Comparison of ENCODE assay signal across 15 cellular contexts in the genomic region with DNA sequence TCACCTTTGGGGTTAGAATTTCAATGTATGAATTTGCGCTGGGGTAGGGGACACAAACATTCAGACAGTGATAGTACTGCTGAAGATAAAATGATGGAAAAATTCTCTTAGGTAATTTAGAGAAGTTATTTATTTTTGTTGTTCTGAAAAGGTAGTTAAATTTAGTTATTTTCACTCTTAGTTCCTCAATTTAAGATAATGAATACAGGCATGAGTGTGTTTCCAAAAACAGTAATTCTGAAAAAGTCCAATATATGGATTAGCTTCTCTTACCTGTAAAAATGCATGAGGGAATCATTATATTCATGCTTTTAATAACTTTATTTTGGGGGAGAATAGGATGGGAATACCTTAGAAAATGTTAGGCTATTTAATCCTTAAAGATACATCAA.
DNase-seq lines count a peak whose midpoint lies in the region; ATAC-seq and TF ChIP-seq lines count a peak whose summit lies in the region.
"Had no signal": no experiment of that assay in that cellular context is flagged by ENCODE, and none has a peak within 500 bp of the region (broad histone marks: within the 10 kb centered on the region; RNA-seq: fewer than 3 reads in every experiment).

No MANE protein-coding gene starts in this region.

- no peak overlapping the region for H3K56ac ChIP-seq in mesendoderm (ENCODE audit: low read length)

- H2AK5ac ChIP-seq in mesendoderm (ENCODE audit: low read length): no peak overlapping the region

- H3K36me3 ChIP-seq in brain microvascular endothelial cell (replicated peaks) (peaks cover 8% of the 10 kb centered on the region), mesendoderm (ENCODE audit: control insufficient read depth, insufficient read depth, low read length) (no peaks in the 10 kb centered on the region), upper lobe of left lung (no peaks in the 10 kb centered on the region)
- H3K36me3 ChIP-seq: cardiac muscle cell, suprapubic skin had no signal

- peaks cover 66% of the 10 kb centered on the region for H3K4me1 Mint-ChIP-seq in stimulated activated effector memory CD8-positive, alpha-beta T cell treated with anti-CD3 and anti-CD28 coated beads, Interleukin-12 subunit alpha, Interleukin-12 subunit beta, amount 100 ng/mL, for 72 hours

- H3K23ac ChIP-seq in mesendoderm (ENCODE audit: low read length): no peak overlapping the region

- no peak overlapping the region for H3K27ac Mint-ChIP-seq in stimulated activated effector memory CD8-positive, alpha-beta T cell treated with anti-CD3 and anti-CD28 coated beads, Interleukin-12 subunit alpha, Interleukin-12 subunit beta, amount 100 ng/mL, for 72 hours
- H3K27ac Mint-ChIP-seq: activated CD4-positive, alpha-beta memory T cell treated with anti-CD3 and anti-CD28 coated beads for 36 hours; CD8-positive, alpha-beta T cell had no signal

- H3K27me3 ChIP-seq in brain microvascular endothelial cell (replicated peaks): no peaks in the 10 kb centered on the region
- H3K27me3 ChIP-seq in mesendoderm (ENCODE audit: insufficient read depth, low read length, poor library complexity): no peaks in the 10 kb centered on the region
- no peaks in the 10 kb centered on the region for H3K27me3 ChIP-seq in upper lobe of left lung
- H3K27me3 ChIP-seq: cardiac muscle cell, suprapubic skin had no signal

- H3K4me3 ChIP-seq in brain microvascular endothelial cell (ENCODE audit: low read depth, low read length) (no peak overlapping the region), mesendoderm (ENCODE audit: low read length) (no peak overlapping the region), upper lobe of left lung (no peak overlapping the region)
- H3K4me3 ChIP-seq: cardiac muscle cell, suprapubic skin had no signal

- no peak overlapping the region for H4K5ac ChIP-seq in mesendoderm (ENCODE audit: low read length)

- peaks cover 10% of the 10 kb centered on the region for H3K36me3 Mint-ChIP-seq in stimulated activated effector memory CD8-positive, alpha-beta T cell treated with anti-CD3 and anti-CD28 coated beads, Interleukin-12 subunit alpha, Interleukin-12 subunit beta, amount 100 ng/mL, for 72 hours
- H3K36me3 Mint-ChIP-seq: activated CD4-positive, alpha-beta memory T cell treated with anti-CD3 and anti-CD28 coated beads for 36 hours; CD8-positive, alpha-beta T cell had no signal

- H3K4me1 ChIP-seq in mesendoderm (ENCODE audit: control insufficient read depth, low read depth, low read length) (peaks cover 19% of the 10 kb centered on the region), upper lobe of left lung (peaks cover 45 to 61% (median 57%) of the 10 kb centered on the region in 4 donors)

- no peak overlapping the region for H3K4me3 Mint-ChIP-seq in stimulated activated effector memory CD8-positive, alpha-beta T cell treated with anti-CD3 and anti-CD28 coated beads, Interleukin-12 subunit alpha, Interleukin-12 subunit beta, amount 100 ng/mL, for 72 hours
- H3K4me3 Mint-ChIP-seq: activated CD4-positive, alpha-beta memory T cell treated with anti-CD3 and anti-CD28 coated beads for 36 hours; CD8-positive, alpha-beta T cell had no signal

- H3K79me2 ChIP-seq in mesendoderm (ENCODE audit: control insufficient read depth, insufficient read depth, low read length): peaks cover 27% of the 10 kb centered on the region

- no peak overlapping the region for H2BK120ac ChIP-seq in mesendoderm (ENCODE audit: low read depth, low read length)

- H4K8ac ChIP-seq in mesendoderm (ENCODE audit: low read depth, low read length): no peak overlapping the region

- H3K4ac ChIP-seq in mesendoderm (ENCODE audit: low read depth, low read length): no peak overlapping the region

- TF ChIP-seq CTCF in brain microvascular endothelial cell (IDR thresholded peaks at IDR 0.05; ENCODE audit: low read depth, low read length, missing control alignments) (no peak), upper lobe of left lung (IDR thresholded peaks at IDR 0.05) (no peak)

- H3K9ac ChIP-seq in mesendoderm (ENCODE audit: low read length): no peak overlapping the region

- H3K27ac ChIP-seq in brain microvascular endothelial cell: peak overlapping the region; percentile 81
- H3K27ac ChIP-seq in mesendoderm (ENCODE audit: low read depth, low read length): peak overlapping the region; percentile 38
- peak overlapping the region in 3 of 4 donors; percentile 58 to 82 (median 70) for H3K27ac ChIP-seq in upper lobe of left lung
- H3K27ac ChIP-seq: suprapubic skin had no signal

- DNase-seq in brain microvascular endothelial cell: no peak
- DNase-seq in mesendoderm: no peak
- DNase-seq in upper lobe of left lung: no peak
- DNase-seq in NK-92 (lab: John Stamatoyannopoulos, UW; ENCODE audit: unreplicated experiment): no peak
- no peak for DNase-seq in stimulated activated effector memory CD8-positive, alpha-beta T cell treated with anti-CD3 and anti-CD28 coated beads, Interleukin-12 subunit alpha, Interleukin-12 subunit beta, amount 100 ng/mL, for 72 hours (ENCODE audit: low spot score in 2 of 2)
- DNase-seq: activated CD4-positive, alpha-beta memory T cell treated with anti-CD3 and anti-CD28 coated beads for 36 hours; activated gamma-delta T cell; CD8-positive, alpha-beta T cell; GF-D8; midbrain had no signal

- no peak for TF ChIP-seq POLR2A in upper lobe of left lung (IDR thresholded peaks at IDR 0.05)

- in situ Hi-C loops in brain microvascular endothelial cell (cut with HindIII; ENCODE audit: low pct_ligation_motif_present, low sequenced_read_pairs): no loop called here

- no peaks in the 10 kb centered on the region for H3K9me3 Mint-ChIP-seq in stimulated activated effector memory CD8-positive, alpha-beta T cell treated with anti-CD3 and anti-CD28 coated beads, Interleukin-12 subunit alpha, Interleukin-12 subunit beta, amount 100 ng/mL, for 72 hours
- H3K9me3 Mint-ChIP-seq: activated CD4-positive, alpha-beta memory T cell treated with anti-CD3 and anti-CD28 coated beads for 36 hours; CD8-positive, alpha-beta T cell had no signal

- peaks cover 6% of the 10 kb centered on the region for H3K79me1 ChIP-seq in mesendoderm (ENCODE audit: low read length)

- no peak for TF ChIP-seq EP300 in upper lobe of left lung (IDR thresholded peaks at IDR 0.05)

- no peaks in the 10 kb centered on the region for H3K9me3 ChIP-seq in upper lobe of left lung
- H3K9me3 ChIP-seq: suprapubic skin had no signal

- H3K4me2 ChIP-seq in mesendoderm (ENCODE audit: low read length): no peak overlapping the region

- peak overlapping the region; percentile 32 for H2BK5ac ChIP-seq in mesendoderm (ENCODE audit: low read length)

- no CpG with 5 or more reads among the region's 1 CpG for WGBS in mesendoderm (ENCODE audit: extremely low coverage, insufficient coverage, low lambda C conversion rate)
- 100% methylated on average over 1 of the region's 1 CpG for WGBS in upper lobe of left lung, 2 donors

- no peak overlapping the region for H2BK15ac ChIP-seq in mesendoderm (replicated peaks; ENCODE audit: low read depth)

- peak; percentile 10 for ATAC-seq in HG02870 (IDR thresholded peaks at IDR 0.05; ENCODE audit: unreplicated experiment)
- ATAC-seq in upper lobe of left lung (ENCODE audit: low FRiP score in 2 of 2): no peak
- no peak for ATAC-seq in GM18907 (IDR thresholded peaks at IDR 0.05; ENCODE audit: unreplicated experiment)
- no peak for ATAC-seq in HG03175 (IDR thresholded peaks at IDR 0.05; ENCODE audit: unreplicated experiment)
- no peak for ATAC-seq in stimulated activated effector memory CD8-positive, alpha-beta T cell treated with anti-CD3 and anti-CD28 coated beads, Interleukin-12 subunit alpha, Interleukin-12 subunit beta, amount 100 ng/mL, for 72 hours
- ATAC-seq: CD8-positive, alpha-beta T cell had no signal

- H3K18ac ChIP-seq in mesendoderm (ENCODE audit: low read length): no peak overlapping the region
